ENCODE assay signal across 8 cellular contexts in genomic region chr9:98263482-98264357, GRCh38. TPM values are rescaled to one million over a fixed set of nuclear protein-coding genes. Genes with fewer than 3 reads are reported as not detected.
DNase-seq lines count a peak whose midpoint lies in the region; ATAC-seq and TF ChIP-seq lines count a peak whose summit lies in the region.

No MANE protein-coding gene starts in this region.

- no peak overlapping the region for H2AFZ ChIP-seq in OCI-LY1 (ENCODE audit: low read length)

- TF ChIP-seq POLR2A in esophagus muscularis mucosa (IDR thresholded peaks at IDR 0.05; ENCODE audit: low read depth): no peak

- no peaks in the 10 kb centered on the region for H3K9me3 Mint-ChIP-seq in naive thymus-derived CD8-positive, alpha-beta T cell

- intact Hi-C loops in esophagus muscularis mucosa (cut with DNase I): loop anchor here (1.0 to 5.0 kb wide), 3 partner anchors 58 to 341 kb away; partner anchors contain the start of gene TRMO

- POLR2A ChIA-PET in naive thymus-derived CD8-positive, alpha-beta T cell (lab: Charles Lee): interaction anchor here (1.0 to 1.3 kb wide), 2 partner anchors 8 to 189 kb away, joined by 3 to 4 read pairs; partner anchors contain the start of gene TBC1D2

- no peaks in the 10 kb centered on the region for H3K79me2 ChIP-seq in OCI-LY1 (ENCODE audit: insufficient read depth, low read length)

- 24% methylated on average over 8 of the region's 8 CpGs for WGBS in esophagus muscularis mucosa

- no peaks in the 10 kb centered on the region for H3K36me3 Mint-ChIP-seq in naive thymus-derived CD8-positive, alpha-beta T cell

- H4K20me1 ChIP-seq in OCI-LY1 (ENCODE audit: insufficient read depth, low read length): no peaks in the 10 kb centered on the region

- H3K4me2 ChIP-seq in OCI-LY1 (ENCODE audit: low read length): no peak overlapping the region

- no peaks in the 10 kb centered on the region for H3K9me2 ChIP-seq in OCI-LY1 (ENCODE audit: low read depth, low read length)

- no peaks in the 10 kb centered on the region for H3K4me1 ChIP-seq in OCI-LY1 (ENCODE audit: insufficient read depth, low read length, severe bottlenecking)
- no peaks in the 10 kb centered on the region for H3K4me1 ChIP-seq in esophagus muscularis mucosa

- H3K4me1 Mint-ChIP-seq in naive thymus-derived CD8-positive, alpha-beta T cell: peaks cover 0 to 2% (median under 1%) of the 10 kb centered on the region in 4 donors

- H3K27me3 Mint-ChIP-seq in naive thymus-derived CD8-positive, alpha-beta T cell: peaks cover 5 to 19% (median 8%) of the 10 kb centered on the region in 5 donors

- peak in 11 of 14 donors; percentile 8 to 68 (median 49) for DNase-seq in C1 segment of cervical spinal cord (lab: John Stamatoyannopoulos, UW)
- DNase-seq in HuH-7.5 (ENCODE audit: low spot score): peak; percentile 58
- DNase-seq in activated CD8-positive, alpha-beta memory T cell treated with anti-CD3 and anti-CD28 coated beads, Interleukin-2, amount 50 U/mL, for 48 hours: peak; percentile 81
- no peak for DNase-seq in esophagus muscularis mucosa (ENCODE audit: extremely low spot score)
- peak; percentile 65 to 92 (median 77) for DNase-seq in naive thymus-derived CD8-positive, alpha-beta T cell
- DNase-seq in stimulated activated CD8-positive, alpha-beta memory T cell treated with anti-CD3 and anti-CD28 coated beads, Interleukin-7, amount 100 ng/mL, for 48 hours (ENCODE audit: extremely low read depth in 1 of 2, low read depth in 1 of 2): peak; percentile 30 to 77

- peak; percentile 78 for ATAC-seq in GM19452 (IDR thresholded peaks at IDR 0.05; ENCODE audit: unreplicated experiment)
- peak; percentile 100 for ATAC-seq in naive thymus-derived CD8-positive, alpha-beta T cell

- no peaks in the 10 kb centered on the region for H3K27me3 ChIP-seq in OCI-LY1 (ENCODE audit: insufficient read depth, low read length)
- H3K27me3 ChIP-seq in esophagus muscularis mucosa: no peaks in the 10 kb centered on the region

- TF ChIP-seq CTCF in OCI-LY1 (IDR thresholded peaks at IDR 0.05; ENCODE audit: low read length) (peak; percentile 97), esophagus muscularis mucosa (IDR thresholded peaks at IDR 0.05) (peak; percentile 81 to 92 (median 89))

- no peak overlapping the region for H3K9ac ChIP-seq in OCI-LY1 (ENCODE audit: low read length)

- H3K27ac ChIP-seq in OCI-LY1 (ENCODE audit: low read depth, low read length, poor library complexity, severe bottlenecking): no peak overlapping the region
- no peak overlapping the region for H3K27ac ChIP-seq in esophagus muscularis mucosa (replicated peaks in 1 of 4)

- H3K27ac Mint-ChIP-seq in naive thymus-derived CD8-positive, alpha-beta T cell: peak overlapping the region in 2 of 10 donors; percentile 36 to 53

- H3K36me3 ChIP-seq in OCI-LY1 (ENCODE audit: insufficient read depth, low read length): no peaks in the 10 kb centered on the region
- H3K36me3 ChIP-seq in esophagus muscularis mucosa: no peaks in the 10 kb centered on the region

- H3K9me3 ChIP-seq in OCI-LY1 (ENCODE audit: low read length) (no peaks in the 10 kb centered on the region), esophagus muscularis mucosa (no peaks in the 10 kb centered on the region)

- no peak for TF ChIP-seq EP300 in esophagus muscularis mucosa (IDR thresholded peaks at IDR 0.05)

- H3K4me3 ChIP-seq in OCI-LY1 (ENCODE audit: low read depth, low read length, poor library complexity, severe bottlenecking) (no peak overlapping the region), esophagus muscularis mucosa (no peak overlapping the region)

- H3F3A ChIP-seq in OCI-LY1 (ENCODE audit: insufficient read depth, low read length): no peaks in the 10 kb centered on the region

- no peak overlapping the region for H3K4me3 Mint-ChIP-seq in naive thymus-derived CD8-positive, alpha-beta T cell

RNA-seq across cellular contexts. Expression of gene TBC1D2, which starts 8.3 kb away (rescaled TPM):
- 10 to 100 TPM in 1 of 4 donors, 1 to 10 TPM in 3; 5.0 to 12.4 (median 7.3) TPM for total RNA-seq in esophagus muscularis mucosa
- total RNA-seq in naive thymus-derived CD8-positive, alpha-beta T cell: 1 to 10 TPM; 6.3 to 6.9 TPM
- polyA plus RNA-seq in naive thymus-derived CD8-positive, alpha-beta T cell: 1 to 10 TPM; 2.0 to 5.9 (median 2.8) TPM
